ENCODE assay signal across 14 cellular contexts in the genomic region with DNA sequence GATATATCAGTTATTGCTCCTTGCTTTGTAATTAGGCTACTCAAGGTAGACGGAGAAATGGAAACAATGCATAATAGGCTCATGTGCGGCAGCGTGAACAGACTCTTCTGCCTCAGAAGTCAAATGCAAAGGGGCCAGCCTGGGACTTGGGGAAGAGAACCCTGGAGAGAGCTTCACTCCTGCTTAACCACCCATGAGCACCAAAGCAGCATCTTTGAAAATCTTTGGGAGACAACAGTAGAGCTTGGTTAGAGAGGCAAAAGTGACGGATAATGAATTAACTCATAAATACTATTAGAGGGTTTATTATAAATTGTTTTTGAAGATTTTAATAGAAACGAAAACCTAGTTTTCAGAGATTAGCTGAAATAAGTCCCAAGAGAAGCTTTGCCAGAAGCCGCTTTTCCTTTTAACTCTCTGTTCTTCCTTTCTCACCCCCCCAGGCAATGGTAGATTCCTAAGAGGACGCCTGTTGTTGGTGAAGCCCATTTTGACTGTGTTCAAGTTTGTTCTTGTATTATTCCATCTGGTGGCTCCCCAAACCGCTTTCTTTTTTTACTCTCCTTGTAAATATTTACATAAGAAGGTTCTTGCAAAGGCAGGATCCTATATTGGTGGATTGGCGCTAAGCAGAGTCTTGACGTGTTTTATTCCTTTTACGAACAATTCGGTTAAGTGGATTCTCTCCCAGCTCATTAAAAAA.
DNase-seq lines count a peak whose midpoint lies in the region; ATAC-seq, FAIRE-seq and TF ChIP-seq lines count a peak whose summit lies in the region.
"Had no signal": no experiment of that assay in that cellular context is flagged by ENCODE, and none has a peak within 500 bp of the region (broad histone marks: within the 10 kb centered on the region; RNA-seq: fewer than 3 reads in every experiment).

No MANE protein-coding gene starts in this region.

- no peak for ATAC-seq in Right ventricle myocardium inferior

- TF ChIP-seq EP300 in stomach (IDR thresholded peaks at IDR 0.05), result no peak

- peaks cover 0 to 25% (median 8%) of the 10 kb centered on the region in 4 donors for H3K4me1 ChIP-seq in stomach
- H3K4me1 ChIP-seq: Caco-2 had no signal

- H3K27me3 ChIP-seq in stomach, result no peaks in the 10 kb centered on the region
- H3K27me3 ChIP-seq in WERI-Rb-1 (ENCODE audit: insufficient read depth, low read depth, severe bottlenecking), result peaks cover 3% of the 10 kb centered on the region
- H3K27me3 ChIP-seq: ovary had no signal

- 41 to 51% (median 46%) methylated on average over 12 of the region's 12 CpGs for WGBS in stomach, 5 donors

- FAIRE-seq in endometrium (lab: Jason Lieb, UNC) (peak; percentile 21), urothelium cell line (lab: Jason Lieb, UNC) (no peak)

- H3K27ac ChIP-seq in stomach (peak overlapping the region in 4 of 5 donors; percentile 31 to 70 (median 63)), WERI-Rb-1 (no peak overlapping the region)

- no peak for TF ChIP-seq CTCF in stomach (IDR thresholded peaks at IDR 0.05)
- no peak for TF ChIP-seq CTCF in WERI-Rb-1 (IDR thresholded peaks at IDR 0.05; ENCODE audit: low read depth, low read length)

- TF ChIP-seq POLR2A in stomach (IDR thresholded peaks at IDR 0.05), result no peak

- intact Hi-C loops in stomach (cut with DNase I; ENCODE audit: low total_unique reads), result loop anchor here (10.0 kb wide), 1 partner anchor 169 kb away; no protein-coding TSS in a partner anchor
- intact Hi-C loops in Right ventricle myocardium inferior (cut with DNase I), result no loop called here

- no peak overlapping the region for H3K4me3 ChIP-seq in stomach
- H3K4me3 ChIP-seq in WERI-Rb-1 (ENCODE audit: low read depth, low read length), result no peak overlapping the region
- H3K4me3 ChIP-seq: ovary had no signal

- H3K36me3 ChIP-seq in stomach (no peaks in the 10 kb centered on the region), WERI-Rb-1 (no peaks in the 10 kb centered on the region)
- H3K36me3 ChIP-seq: ovary had no signal

- DNase-seq in HCEC 1CT, result peak; percentile 72
- peak; percentile 73 for DNase-seq in NCI-H345 (lab: John Stamatoyannopoulos, UW)
- DNase-seq in stomach, result no peak
- no peak for DNase-seq in WERI-Rb-1
- DNase-seq in Right ventricle myocardium inferior (ENCODE audit: missing footprints), result no peak
- no peak for DNase-seq in urothelium cell line (ENCODE audit: low spot score)
- DNase-seq in NCI-H526 (lab: John Stamatoyannopoulos, UW), result no peak
- DNase-seq: Caco-2; hippocampal formation; MM.1S; ovary; stimulated activated naive CD4-positive, alpha-beta T cell; T-helper 9 cell had no signal

- H3K9me3 ChIP-seq in stomach (peaks cover 0 to 6% (median 2%) of the 10 kb centered on the region in 4 donors), WERI-Rb-1 (ENCODE audit: severe bottlenecking) (no peaks in the 10 kb centered on the region)
- H3K9me3 ChIP-seq: ovary had no signal

Comparison
In these comparisons a context has a peak if more than half of its experiments do, and no peak if none do; other contexts are left out.
1. DNase-seq: peak in HCEC 1CT (single experiment) and NCI-H345 (single experiment); none in stomach (single experiment), WERI-Rb-1 (single experiment), Right ventricle myocardium inferior (single experiment), urothelium cell line (single experiment) and NCI-H526 (0 of 2).